Comparison of ENCODE assay signal across 9 cellular contexts in genomic region chr20:17963114-17963897, GRCh38. TPM values are rescaled to one million over a fixed set of nuclear protein-coding genes. Genes with fewer than 3 reads are reported as not detected.
DNase-seq lines count a peak whose midpoint lies in the region; ATAC-seq, FAIRE-seq and TF ChIP-seq lines count a peak whose summit lies in the region.
"Had no signal": no experiment of that assay in that cellular context is flagged by ENCODE, and none has a peak within 500 bp of the region (broad histone marks: within the 10 kb centered on the region; RNA-seq: fewer than 3 reads in every experiment).

No MANE protein-coding gene starts in this region.

- FAIRE-seq in keratinocyte (lab: Jason Lieb, UNC) = no peak

- CTCF ChIA-PET in activated CD8-positive, alpha-beta T cell treated with anti-CD3 and anti-CD28 coated beads, Interleukin-2, amount 10 ng/mL, durations not matched to agents 7 days and 5 days (lab: Charles Lee) = interaction anchor here (0.7 to 9.5 kb wide), 5 partner anchors 7 to 459 kb away, joined by 3 to 100 read pairs (median 5); partner anchors contain the start of gene RRBP1

- H3K4me1 ChIP-seq in heart right ventricle (peaks cover 0 to 95% (median 84%) of the 10 kb centered on the region in 9 donors), keratinocyte (ENCODE audit: control insufficient read depth, extremely low read depth, insufficient read depth, low read length) (peaks cover 43% of the 10 kb centered on the region), vagina (peaks cover 91% of the 10 kb centered on the region)

- H4K20me1 ChIP-seq in keratinocyte (ENCODE audit: control insufficient read depth, extremely low read depth, insufficient read depth, low read length) = peaks cover 64% of the 10 kb centered on the region

- H2AFZ ChIP-seq in keratinocyte (ENCODE audit: control insufficient read depth, low read length) = no peak overlapping the region

- H3K27ac ChIP-seq in heart right ventricle (peak overlapping the region in 7 of 10 donors; percentile 1 to 97 (median 61)), keratinocyte (ENCODE audit: control insufficient read depth, insufficient read depth, low read length) (no peak overlapping the region), vagina (peak overlapping the region; percentile 53)

- POLR2A ChIA-PET in activated CD8-positive, alpha-beta T cell treated with anti-CD3 and anti-CD28 coated beads, Interleukin-2, amount 10 ng/mL, durations not matched to agents 7 days and 5 days (lab: Charles Lee) = interaction anchor here (0.7 to 1.6 kb wide), 2 partner anchors 8 to 12 kb away, joined by 3 to 5 read pairs; no protein-coding TSS in a partner anchor

- intact Hi-C loops in heart right ventricle (cut with DNase I) (loop anchor here in 1 of 10 donors (10.0 kb wide), 1 partner anchor 279 kb away; the partner anchor contains the start of gene RRBP1), left cardiac atrium (cut with DNase I) (no loop called here), vagina (cut with DNase I) (no loop called here)

- peak overlapping the region; percentile 99 for H3K4me3 Mint-ChIP-seq in activated CD8-positive, alpha-beta T cell treated with anti-CD3 and anti-CD28 coated beads, Interleukin-2, amount 10 ng/mL, durations not matched to agents 7 days and 5 days

- H3K79me2 ChIP-seq in keratinocyte (ENCODE audit: control insufficient read depth, insufficient read depth, low read length) = peaks cover 100% of the 10 kb centered on the region

- TF ChIP-seq POLR2A in vagina (IDR thresholded peaks at IDR 0.05) = no peak

- no peaks in the 10 kb centered on the region for H3K9me3 Mint-ChIP-seq in activated CD8-positive, alpha-beta T cell treated with anti-CD3 and anti-CD28 coated beads, Interleukin-2, amount 10 ng/mL, durations not matched to agents 7 days and 5 days (ENCODE audit: insufficient read depth)

- H3K36me3 ChIP-seq in heart right ventricle (no peaks in the 10 kb centered on the region), keratinocyte (ENCODE audit: control insufficient read depth in 2 of 2, extremely low read depth in 1 of 2, insufficient read depth in 2 of 2, low read length in 2 of 2) (peaks cover 4 to 48% of the 10 kb centered on the region in 2 experiments), vagina (no peaks in the 10 kb centered on the region)

- peak overlapping the region; percentile 99 for H3K4me2 ChIP-seq in keratinocyte (ENCODE audit: control insufficient read depth, extremely low read depth, insufficient read depth, low read depth, low read length)

- 87 to 88% methylated on average over 9 of the region's 9 CpGs for WGBS in heart right ventricle, 2 donors

- TF ChIP-seq CTCF in heart right ventricle (IDR thresholded peaks at IDR 0.05) (no peak), keratinocyte (optimal IDR thresholded peaks at IDR 0.05 in 1 of 3, IDR thresholded peaks at IDR 0.05 in 1 of 3, conservative IDR thresholded peaks at IDR 0.05 in 1 of 3; ENCODE audit: extremely low read depth in 1 of 3, insufficient read depth in 2 of 3, low read length in 3 of 3) (no peak), vagina (IDR thresholded peaks at IDR 0.05) (no peak)

- H3K4me3 ChIP-seq in heart right ventricle = no peak overlapping the region
- peak overlapping the region in 1 of 3 experiments; percentile 14 for H3K4me3 ChIP-seq in keratinocyte (ENCODE audit: control insufficient read depth in 2 of 3, extremely low read depth in 1 of 3, insufficient read depth in 2 of 3, low read depth in 1 of 3, low read length in 3 of 3)
- H3K4me3 ChIP-seq in vagina = no peak overlapping the region

- H3K36me3 Mint-ChIP-seq in activated CD8-positive, alpha-beta T cell treated with anti-CD3 and anti-CD28 coated beads, Interleukin-2, amount 10 ng/mL, durations not matched to agents 7 days and 5 days (ENCODE audit: low read depth) = peaks cover 82% of the 10 kb centered on the region

- H3K27me3 ChIP-seq in heart right ventricle = no peaks in the 10 kb centered on the region
- H3K27me3 ChIP-seq in keratinocyte (ENCODE audit: control insufficient read depth, extremely low read depth, insufficient read depth, low read length) = no peaks in the 10 kb centered on the region
- no peaks in the 10 kb centered on the region for H3K27me3 ChIP-seq in vagina

- H3K9me1 ChIP-seq in keratinocyte (ENCODE audit: control insufficient read depth, extremely low read depth, insufficient read depth, low read length) = peaks cover 6% of the 10 kb centered on the region

- no peaks in the 10 kb centered on the region for H3K27me3 Mint-ChIP-seq in activated CD8-positive, alpha-beta T cell treated with anti-CD3 and anti-CD28 coated beads, Interleukin-2, amount 10 ng/mL, durations not matched to agents 7 days and 5 days (ENCODE audit: low read depth)

- DNase-seq in heart right ventricle (no peak), left cardiac atrium (no peak), keratinocyte (ENCODE audit: low read depth, low spot score) (no peak), vagina (ENCODE audit: extremely low spot score in 2 of 2) (no peak), NCI-H2029 (lab: John Stamatoyannopoulos, UW) (no peak), HCEC 1CT (no peak), SKM-1 treated with dmso at 0.1 percent for 144 hours (lab: John Stamatoyannopoulos, UW; ENCODE audit: unreplicated experiment) (no peak)
- DNase-seq in activated CD8-positive, alpha-beta T cell treated with anti-CD3 and anti-CD28 coated beads, Interleukin-2, amount 10 ng/mL, durations not matched to agents 7 days and 5 days = no peak
- DNase-seq: NCI-H524 had no signal

- H3K4me1 Mint-ChIP-seq in activated CD8-positive, alpha-beta T cell treated with anti-CD3 and anti-CD28 coated beads, Interleukin-2, amount 10 ng/mL, durations not matched to agents 7 days and 5 days (ENCODE audit: low read depth) = peaks cover 74% of the 10 kb centered on the region

- H3K9ac ChIP-seq in keratinocyte (ENCODE audit: control insufficient read depth, extremely low read depth, insufficient read depth, low read length) = no peak overlapping the region

- dilution Hi-C loops in keratinocyte (cut with MboI; ENCODE audit: extremely low pct_ligation_motif_present, low sequenced_read_pairs) = no loop called here

- no peak for ATAC-seq in heart right ventricle
- no peak for ATAC-seq in left cardiac atrium
- ATAC-seq in activated CD8-positive, alpha-beta T cell treated with anti-CD3 and anti-CD28 coated beads, Interleukin-2, amount 10 ng/mL, durations not matched to agents 7 days and 5 days = no peak

- H3K9me3 ChIP-seq in heart right ventricle = no peaks in the 10 kb centered on the region
- no peaks in the 10 kb centered on the region for H3K9me3 ChIP-seq in keratinocyte (ENCODE audit: control insufficient read depth, low read depth, low read length)
- no peaks in the 10 kb centered on the region for H3K9me3 ChIP-seq in vagina

- peak overlapping the region; percentile 99 for H3K27ac Mint-ChIP-seq in activated CD8-positive, alpha-beta T cell treated with anti-CD3 and anti-CD28 coated beads, Interleukin-2, amount 10 ng/mL, durations not matched to agents 7 days and 5 days

RNA-seq across cellular contexts. Expression of gene SNX5, which starts 5.3 kb away (rescaled TPM):
- 10 to 100 TPM; 41.6 to 59.1 (median 47.3) TPM for total RNA-seq in heart right ventricle
- 10 to 100 TPM; 29.0 to 55.5 TPM for polyA plus RNA-seq in heart right ventricle
- 10 to 100 TPM; 46.7 to 48.2 TPM for total RNA-seq in left cardiac atrium
- total RNA-seq in activated CD8-positive, alpha-beta T cell treated with anti-CD3 and anti-CD28 coated beads, Interleukin-2, amount 10 ng/mL, durations not matched to agents 7 days and 5 days = 100 to 1,000 TPM; 168 to 177 TPM
- 92.9 to 187 TPM (median 109 TPM) in 3 replicates for polyA plus RNA-seq in keratinocyte
- polyA plus RNA-seq in keratinocyte (2011; ENCODE audit: low read depth) = 96.8 TPM
- polyA plus RNA-seq in keratinocyte (2011; cell fraction: cytosol; rRNA removed) = 73.4 and 128 TPM in 2 replicates
- 144 and 183 TPM in 2 replicates for polyA plus RNA-seq in keratinocyte (2011; cell fraction: nucleus; rRNA removed)
- polyA plus RNA-seq in keratinocyte (2012; ENCODE audit: low replicate concordance) = 55.2 and 90.6 TPM in 2 replicates
- 43.9 to 130 TPM (median 59.9 TPM) in 3 replicates for polyA minus RNA-seq in keratinocyte
- polyA minus RNA-seq in keratinocyte (2011; cell fraction: cytosol; rRNA and poly(A)+ RNA removed) = 58.3 TPM
- polyA minus RNA-seq in keratinocyte (2011; cell fraction: nucleus; rRNA and poly(A)+ RNA removed) = 87.9 and 122 TPM in 2 replicates
- total RNA-seq in vagina = 159 TPM

RNA-seq across cellular contexts. Expression of gene MGME1, which starts 5.5 kb away (rescaled TPM):
- total RNA-seq in heart right ventricle = 10 to 100 TPM in 8 of 10 donors, 1 to 10 TPM in 2; 9.7 to 16.0 (median 12.9) TPM
- 10 to 100 TPM in 1 of 2 donors, 1 to 10 TPM in 1; 6.0 to 14.1 TPM for polyA plus RNA-seq in heart right ventricle
- total RNA-seq in left cardiac atrium = 10 to 100 TPM in 1 of 2 donors, 1 to 10 TPM in 1; 9.0 to 11.1 TPM
- 10 to 100 TPM; 39.4 to 46.9 TPM for total RNA-seq in activated CD8-positive, alpha-beta T cell treated with anti-CD3 and anti-CD28 coated beads, Interleukin-2, amount 10 ng/mL, durations not matched to agents 7 days and 5 days
- 20.3 to 31.6 TPM (median 23.6 TPM) in 3 replicates for polyA plus RNA-seq in keratinocyte
- 51.0 TPM for polyA plus RNA-seq in keratinocyte (2011; ENCODE audit: low read depth)
- polyA plus RNA-seq in keratinocyte (2011; cell fraction: cytosol; rRNA removed) = 19.0 and 26.9 TPM in 2 replicates
- 33.0 and 33.5 TPM in 2 replicates for polyA plus RNA-seq in keratinocyte (2011; cell fraction: nucleus; rRNA removed)
- polyA plus RNA-seq in keratinocyte (2012; ENCODE audit: low replicate concordance) = 22.3 and 24.8 TPM in 2 replicates
- polyA minus RNA-seq in keratinocyte = 5.7 to 17.6 TPM (median 10.6 TPM) in 3 replicates
- polyA minus RNA-seq in keratinocyte (2011; cell fraction: cytosol; rRNA and poly(A)+ RNA removed) = 23.2 TPM
- 11.6 and 27.5 TPM in 2 replicates for polyA minus RNA-seq in keratinocyte (2011; cell fraction: nucleus; rRNA and poly(A)+ RNA removed)
- total RNA-seq in vagina = 8.6 TPM
